11 cellular contexts compared by ENCODE assay signal in the genomic region with DNA sequence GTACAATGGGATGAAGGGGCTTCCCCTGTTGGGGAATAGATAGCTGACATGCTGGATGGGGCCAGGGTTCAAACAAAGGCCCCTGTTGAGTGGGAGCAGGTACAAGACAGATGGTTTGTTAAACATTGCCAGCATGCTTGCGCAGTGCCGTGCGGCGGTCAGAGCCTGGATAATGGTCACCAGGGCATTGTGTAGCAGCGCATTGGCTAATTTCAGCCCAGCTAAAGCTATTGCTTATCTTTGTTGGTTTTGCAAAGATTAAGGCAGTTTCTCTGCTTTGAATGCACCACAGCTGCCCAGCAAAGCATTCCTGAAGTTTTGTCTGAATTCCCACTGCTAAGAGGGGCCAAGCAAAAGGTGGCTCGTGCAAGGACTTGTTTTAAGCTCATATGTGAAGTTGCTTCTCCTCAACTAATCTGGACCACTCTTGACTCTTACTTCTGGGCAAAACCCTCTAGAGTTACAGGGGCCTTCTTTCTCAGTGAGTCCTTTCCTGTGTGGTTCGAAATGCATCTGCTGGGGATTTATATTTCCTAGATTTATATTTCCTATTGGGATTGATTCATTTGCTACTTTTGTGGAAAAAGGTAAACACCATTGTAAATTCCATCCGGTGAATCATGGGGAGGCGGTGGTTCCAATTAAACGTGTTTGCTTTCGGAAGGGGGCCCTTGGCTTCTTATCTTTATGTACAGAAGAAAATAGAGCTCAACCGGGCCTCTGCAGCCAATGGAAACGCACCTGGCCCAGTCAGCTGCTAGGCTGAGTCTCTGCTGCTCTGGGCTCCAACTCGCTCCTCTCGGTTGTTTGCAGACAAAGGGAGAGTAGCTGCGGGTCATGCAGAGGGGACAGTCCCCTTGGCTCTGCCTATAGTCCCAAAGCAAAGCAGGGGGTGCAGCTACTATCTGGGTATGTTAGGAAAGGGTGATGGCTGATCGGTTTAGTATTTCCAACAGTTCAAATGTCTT.
A peak's percentile ranks its signal among the peaks of the same experiment; 100 is the strongest.
DNase-seq lines count a peak whose midpoint lies in the region; ATAC-seq and TF ChIP-seq lines count a peak whose summit lies in the region.
"Had no signal": no experiment of that assay in that cellular context is flagged by ENCODE, and none has a peak within 500 bp of the region (broad histone marks: within the 10 kb centered on the region; RNA-seq: fewer than 3 reads in every experiment).

No MANE protein-coding gene starts in this region.

- H3K9me3 ChIP-seq in stomach = no peaks in the 10 kb centered on the region
- no peaks in the 10 kb centered on the region for H3K9me3 ChIP-seq in effector memory CD4-positive, alpha-beta T cell (ENCODE audit: control insufficient read depth, low read length)
- H3K9me3 ChIP-seq: breast epithelium had no signal

- DNase-seq in NCI-H1092 (lab: John Stamatoyannopoulos, UW) (peak; percentile 85), NCI-H774 (lab: John Stamatoyannopoulos, UW) (peak; percentile 80), fibroblast of the aortic adventitia (ENCODE audit: low read depth) (peak; percentile 74), stomach (peak; percentile 86), germinal center (ENCODE audit: low spot score) (no peak)
- no peak for DNase-seq in effector memory CD4-positive, alpha-beta T cell
- DNase-seq: mesenchymal stem cell had no signal

- H3K27me3 ChIP-seq in stomach = no peaks in the 10 kb centered on the region
- H3K27me3 ChIP-seq in effector memory CD4-positive, alpha-beta T cell (replicated peaks; ENCODE audit: control insufficient read depth, insufficient read depth, low read length, poor library complexity, severe bottlenecking) = no peaks in the 10 kb centered on the region

- no peak overlapping the region for H3K4me3 ChIP-seq in fibroblast of the aortic adventitia (ENCODE audit: low read depth, low read length)
- no peak overlapping the region for H3K4me3 ChIP-seq in stomach
- no peak overlapping the region for H3K4me3 ChIP-seq in effector memory CD4-positive, alpha-beta T cell (ENCODE audit: insufficient read depth, low read depth, low read length, poor library complexity, severe bottlenecking)
- H3K4me3 ChIP-seq: breast epithelium had no signal

- intact Hi-C loops in stomach (cut with DNase I; ENCODE audit: low total_unique reads) = no loop called here

- TF ChIP-seq POLR2A in stomach (IDR thresholded peaks at IDR 0.05) = no peak

- H3K36me3 ChIP-seq in stomach = no peaks in the 10 kb centered on the region
- H3K36me3 ChIP-seq in effector memory CD4-positive, alpha-beta T cell (ENCODE audit: control insufficient read depth, insufficient read depth, low read length) = no peaks in the 10 kb centered on the region
- H3K36me3 ChIP-seq: breast epithelium had no signal

- WGBS in stomach, 5 donors = 16 to 29% (median 17%) methylated on average over 17 of the region's 17 CpGs

- no peak for TF ChIP-seq EP300 in stomach (IDR thresholded peaks at IDR 0.05)

- ATAC-seq in HG03469 (IDR thresholded peaks at IDR 0.05; ENCODE audit: unreplicated experiment) (no peak), HG02623 (IDR thresholded peaks at IDR 0.05; ENCODE audit: unreplicated experiment) (no peak)
- ATAC-seq: activated CD4-positive, CD25-positive, alpha-beta regulatory T cell treated with anti-CD3 and anti-CD28 coated beads, Interleukin-2, amount 50 U/mL, for 24 hours had no signal

- H3K4me1 ChIP-seq in stomach = peaks cover 8 to 26% (median 16%) of the 10 kb centered on the region in 4 donors
- no peaks in the 10 kb centered on the region for H3K4me1 ChIP-seq in effector memory CD4-positive, alpha-beta T cell (ENCODE audit: control insufficient read depth, insufficient read depth, low read length, poor library complexity, severe bottlenecking)
- H3K4me1 ChIP-seq: breast epithelium had no signal

- TF ChIP-seq CTCF in fibroblast of the aortic adventitia (IDR thresholded peaks at IDR 0.05; ENCODE audit: insufficient read depth, low read length) = no peak
- no peak for TF ChIP-seq CTCF in stomach (IDR thresholded peaks at IDR 0.05)

- H3K27ac ChIP-seq in stomach = peak overlapping the region; percentile 47 to 81 (median 78)
- no peak overlapping the region for H3K27ac ChIP-seq in effector memory CD4-positive, alpha-beta T cell (ENCODE audit: insufficient read depth, low read length, poor library complexity, severe bottlenecking)
- H3K27ac ChIP-seq: breast epithelium had no signal

Comparison
In these comparisons a context has a peak if more than half of its experiments do, and no peak if none do; other contexts are left out.
1. DNase-seq: peak in NCI-H1092 (single experiment), NCI-H774 (single experiment), fibroblast of the aortic adventitia (single experiment) and stomach (single experiment); none in germinal center (single experiment) and effector memory CD4-positive, alpha-beta T cell (0 of 3).